9 cellular contexts compared by ENCODE assay signal in the genomic region with DNA sequence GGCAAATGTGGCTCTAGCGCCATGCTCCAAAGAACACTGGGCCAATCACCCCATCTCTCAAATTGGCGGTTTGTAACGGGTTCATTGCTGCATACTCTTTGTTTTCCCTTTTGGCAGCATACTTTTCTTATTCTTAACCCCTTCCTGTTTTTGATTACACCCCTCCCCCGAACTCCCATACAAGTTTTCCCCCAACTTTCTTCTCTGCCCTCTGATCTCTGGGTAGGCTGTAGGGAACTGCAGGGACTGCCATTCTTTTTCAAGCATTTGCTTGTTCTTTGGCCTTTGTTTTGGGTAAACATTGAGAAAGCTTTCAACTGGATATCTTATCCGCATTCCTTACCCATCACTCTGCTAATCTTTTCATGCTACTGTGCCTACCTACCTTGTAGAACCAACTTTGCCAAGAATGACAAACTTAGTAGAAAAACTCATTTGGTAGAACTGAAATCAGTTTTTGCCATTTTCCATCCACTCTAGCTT. TPM values are rescaled to one million over a fixed set of nuclear protein-coding genes. Genes with fewer than 3 reads are reported as not detected.
DNase-seq lines count a peak whose midpoint lies in the region; ATAC-seq and TF ChIP-seq lines count a peak whose summit lies in the region.
"Had no signal": no experiment of that assay in that cellular context is flagged by ENCODE, and none has a peak within 500 bp of the region (broad histone marks: within the 10 kb centered on the region; RNA-seq: fewer than 3 reads in every experiment).

No MANE protein-coding gene starts in this region.

- peaks cover 32% of the 10 kb centered on the region for H3K4me1 Mint-ChIP-seq in central memory CD8-positive, alpha-beta T cell

- peaks cover 22% of the 10 kb centered on the region for H3K36me3 Mint-ChIP-seq in central memory CD8-positive, alpha-beta T cell (ENCODE audit: insufficient read depth)

- H3K27ac ChIP-seq in heart right ventricle (peak overlapping the region in 9 of 10 donors; percentile 15 to 94 (median 45)), mucosa of rectum (ENCODE audit: low read depth in 2 of 2, low read length in 2 of 2) (no peak overlapping the region), upper lobe of right lung (no peak overlapping the region)

- no peak overlapping the region for H3K9ac ChIP-seq in mucosa of rectum (ENCODE audit: low read depth in 1 of 2, low read length in 2 of 2)

- TF ChIP-seq CTCF in heart right ventricle (IDR thresholded peaks at IDR 0.05) (no peak), upper lobe of right lung (IDR thresholded peaks at IDR 0.05) (no peak)

- no peak overlapping the region for H3K27ac Mint-ChIP-seq in central memory CD8-positive, alpha-beta T cell (ENCODE audit: low read depth)

- 53 to 63% methylated on average over 5 of the region's 5 CpGs for WGBS in heart right ventricle, 2 donors

- DNase-seq in heart right ventricle (no peak), left ventricle myocardium superior (no peak), upper lobe of right lung (no peak), 8988T (no peak), superior temporal gyrus (ENCODE audit: extremely low spot score) (no peak), NCI-H2171 treated with DMSO at 0.1 percent for 48 hours (lab: John Stamatoyannopoulos, UW) (no peak)
- DNase-seq in central memory CD8-positive, alpha-beta T cell (ENCODE audit: low spot score in 2 of 2) = no peak
- DNase-seq: NCI-H187 had no signal

- intact Hi-C loops in heart right ventricle (cut with DNase I) = loop anchor here in 8 of 10 donors (2.0 to 10.0 kb wide), 14 partner anchors 40 to 467 kb away; a partner anchor contains a TSS
- intact Hi-C loops in left ventricle myocardium superior (cut with micrococcal nuclease) = no loop called here
- intact Hi-C loops in upper lobe of right lung (cut with DNase I) = no loop called here

- H3K36me3 ChIP-seq in heart right ventricle (no peaks in the 10 kb centered on the region), mucosa of rectum (ENCODE audit: control insufficient read depth in 2 of 2, insufficient read depth in 2 of 2, low read length in 2 of 2) (no peaks in the 10 kb centered on the region), upper lobe of right lung (no peaks in the 10 kb centered on the region)

- H3K4me3 ChIP-seq in heart right ventricle (peak overlapping the region; percentile 23 to 97 (median 90)), mucosa of rectum (ENCODE audit: low read length in 2 of 2) (peak overlapping the region; percentile 68 to 84), upper lobe of right lung (peak overlapping the region; percentile 83)

- H3K9me3 ChIP-seq in heart right ventricle (no peaks in the 10 kb centered on the region), mucosa of rectum (ENCODE audit: control insufficient read depth in 2 of 2, low read length in 2 of 2) (no peaks in the 10 kb centered on the region), upper lobe of right lung (no peaks in the 10 kb centered on the region)

- no peaks in the 10 kb centered on the region for H3K9me3 Mint-ChIP-seq in central memory CD8-positive, alpha-beta T cell

- H3K4me1 ChIP-seq in heart right ventricle (peaks cover 0 to 44% (median 35%) of the 10 kb centered on the region in 9 donors), mucosa of rectum (ENCODE audit: control insufficient read depth in 2 of 2, insufficient read depth in 2 of 2, low read length in 2 of 2) (peaks cover 15 to 21% of the 10 kb centered on the region in 2 donors), upper lobe of right lung (peaks cover 16% of the 10 kb centered on the region)

- H3K27me3 Mint-ChIP-seq in central memory CD8-positive, alpha-beta T cell = peaks cover 9% of the 10 kb centered on the region

- ATAC-seq in heart right ventricle (no peak), left ventricle myocardium superior (no peak), upper lobe of right lung (no peak)
- ATAC-seq in central memory CD8-positive, alpha-beta T cell (replicated peaks; ENCODE audit: extremely low read depth, poor library complexity, severe bottlenecking) = no peak

- peak overlapping the region; percentile 92 for H3K4me3 Mint-ChIP-seq in central memory CD8-positive, alpha-beta T cell

- H3K27me3 ChIP-seq in heart right ventricle = no peaks in the 10 kb centered on the region
- H3K27me3 ChIP-seq in mucosa of rectum (ENCODE audit: control insufficient read depth in 2 of 2, insufficient read depth in 2 of 2, low read length in 2 of 2) = peaks cover 0 to 2% of the 10 kb centered on the region in 2 donors
- no peaks in the 10 kb centered on the region for H3K27me3 ChIP-seq in upper lobe of right lung

RNA-seq across cellular contexts. Expression of a gene that starts 1.6 kb away (rescaled TPM):
- total RNA-seq in heart right ventricle (10 to 100 TPM; 35.5 to 55.5 (median 38.8) TPM), left ventricle myocardium superior (56.4 TPM), upper lobe of right lung (13.5 TPM)
- 1 to 10 TPM; 4.4 to 6.9 TPM for polyA plus RNA-seq in heart right ventricle

Comparison
In these comparisons a context has a peak if more than half of its experiments do, and no peak if none do; other contexts are left out.
1. intact Hi-C loops: an anchor here in heart right ventricle (2.0 to 10.0 kb wide); none called in left ventricle myocardium superior and upper lobe of right lung.
2. H3K27ac ChIP-seq: peak in heart right ventricle (9 of 10); none in mucosa of rectum (0 of 2) and upper lobe of right lung (single experiment).
3. Peak in every context shown above with its lines, with median percentiles within 50 percentile points of each other: H3K4me3 ChIP-seq.